ENCODE assay signal across 2 cellular contexts in genomic region chr6:94622784-94623183, GRCh38.
A peak's percentile ranks its signal among the peaks of the same experiment; 100 is the strongest.
TF ChIP-seq lines count a peak whose summit lies in the region.

No MANE protein-coding gene starts in this region.

TF ChIP-seq in HCT116, 20 proteins besides CTCF, POLR2A, EP300 and RAD21 (continued from another document):
- TF ChIP-seq ATF3 (IDR thresholded peaks at IDR 0.05) (no peak), SIN3A (IDR thresholded peaks at IDR 0.05; ENCODE audit: low read depth) (no peak), FOSL1 (IDR thresholded peaks at IDR 0.05; ENCODE audit: low read depth) (no peak), CBX3 (IDR thresholded peaks at IDR 0.05; ENCODE audit: low read depth) (no peak), EZH2phosphoT487 (IDR thresholded peaks at IDR 0.05; ENCODE audit: borderline replicate concordance) (no peak), EGR1 (IDR thresholded peaks at IDR 0.05; ENCODE audit: low read depth) (no peak), POLR2AphosphoS5 (IDR thresholded peaks at IDR 0.05; ENCODE audit: low read depth, low read length) (no peak)
- TF ChIP-seq, protein P1, sequence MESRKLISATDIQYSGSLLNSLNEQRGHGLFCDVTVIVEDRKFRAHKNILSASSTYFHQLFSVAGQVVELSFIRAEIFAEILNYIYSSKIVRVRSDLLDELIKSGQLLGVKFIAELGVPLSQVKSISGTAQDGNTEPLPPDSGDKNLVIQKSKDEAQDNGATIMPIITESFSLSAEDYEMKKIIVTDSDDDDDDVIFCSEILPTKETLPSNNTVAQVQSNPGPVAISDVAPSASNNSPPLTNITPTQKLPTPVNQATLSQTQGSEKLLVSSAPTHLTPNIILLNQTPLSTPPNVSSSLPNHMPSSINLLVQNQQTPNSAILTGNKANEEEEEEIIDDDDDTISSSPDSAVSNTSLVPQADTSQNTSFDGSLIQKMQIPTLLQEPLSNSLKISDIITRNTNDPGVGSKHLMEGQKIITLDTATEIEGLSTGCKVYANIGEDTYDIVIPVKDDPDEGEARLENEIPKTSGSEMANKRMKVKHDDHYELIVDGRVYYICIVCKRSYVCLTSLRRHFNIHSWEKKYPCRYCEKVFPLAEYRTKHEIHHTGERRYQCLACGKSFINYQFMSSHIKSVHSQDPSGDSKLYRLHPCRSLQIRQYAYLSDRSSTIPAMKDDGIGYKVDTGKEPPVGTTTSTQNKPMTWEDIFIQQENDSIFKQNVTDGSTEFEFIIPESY (IDR thresholded peaks at IDR 0.05; ENCODE audit: extremely low read depth, insufficient replicate concordance, low read length) = no peak
- TF ChIP-seq, protein P2, sequence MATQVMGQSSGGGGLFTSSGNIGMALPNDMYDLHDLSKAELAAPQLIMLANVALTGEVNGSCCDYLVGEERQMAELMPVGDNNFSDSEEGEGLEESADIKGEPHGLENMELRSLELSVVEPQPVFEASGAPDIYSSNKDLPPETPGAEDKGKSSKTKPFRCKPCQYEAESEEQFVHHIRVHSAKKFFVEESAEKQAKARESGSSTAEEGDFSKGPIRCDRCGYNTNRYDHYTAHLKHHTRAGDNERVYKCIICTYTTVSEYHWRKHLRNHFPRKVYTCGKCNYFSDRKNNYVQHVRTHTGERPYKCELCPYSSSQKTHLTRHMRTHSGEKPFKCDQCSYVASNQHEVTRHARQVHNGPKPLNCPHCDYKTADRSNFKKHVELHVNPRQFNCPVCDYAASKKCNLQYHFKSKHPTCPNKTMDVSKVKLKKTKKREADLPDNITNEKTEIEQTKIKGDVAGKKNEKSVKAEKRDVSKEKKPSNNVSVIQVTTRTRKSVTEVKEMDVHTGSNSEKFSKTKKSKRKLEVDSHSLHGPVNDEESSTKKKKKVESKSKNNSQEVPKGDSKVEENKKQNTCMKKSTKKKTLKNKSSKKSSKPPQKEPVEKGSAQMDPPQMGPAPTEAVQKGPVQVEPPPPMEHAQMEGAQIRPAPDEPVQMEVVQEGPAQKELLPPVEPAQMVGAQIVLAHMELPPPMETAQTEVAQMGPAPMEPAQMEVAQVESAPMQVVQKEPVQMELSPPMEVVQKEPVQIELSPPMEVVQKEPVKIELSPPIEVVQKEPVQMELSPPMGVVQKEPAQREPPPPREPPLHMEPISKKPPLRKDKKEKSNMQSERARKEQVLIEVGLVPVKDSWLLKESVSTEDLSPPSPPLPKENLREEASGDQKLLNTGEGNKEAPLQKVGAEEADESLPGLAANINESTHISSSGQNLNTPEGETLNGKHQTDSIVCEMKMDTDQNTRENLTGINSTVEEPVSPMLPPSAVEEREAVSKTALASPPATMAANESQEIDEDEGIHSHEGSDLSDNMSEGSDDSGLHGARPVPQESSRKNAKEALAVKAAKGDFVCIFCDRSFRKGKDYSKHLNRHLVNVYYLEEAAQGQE (IDR thresholded peaks at IDR 0.05; ENCODE audit: low read depth) = no peak

TF ChIP-seq in K562, 482 proteins besides CTCF, POLR2A, EP300 and RAD21 (continued from another document):
- TF ChIP-seq ZBTB26 (CRISPR knock-in tag; IDR thresholded peaks at IDR 0.05) (no peak), MAFK (IDR thresholded peaks at IDR 0.05; ENCODE audit: low read length) (peak; percentile 57), NONO (IDR thresholded peaks at IDR 0.05; ENCODE audit: low read depth in 2 of 2, low read length in 1 of 2) (no peak), C11orf30 (IDR thresholded peaks at IDR 0.05; ENCODE audit: low read depth) (0 out of 2 replicates have a peak, but pooled peaks have one; percentile 18), E2F4 (CRISPR knock-in tag; IDR thresholded peaks at IDR 0.05; ENCODE audit: low read depth) (no peak), MAFG (tag; conservative IDR thresholded peaks at IDR 0.05) (peak; percentile 41; the same call in 1 of the 2 replicates), NFATC3 (IDR thresholded peaks at IDR 0.05) (no peak), CXXC5 (CRISPR knock-in tag; IDR thresholded peaks at IDR 0.05) (no peak), MAZ (CRISPR knock-in tag; conservative IDR thresholded peaks at IDR 0.05 in 1 of 2, IDR thresholded peaks at IDR 0.05 in 1 of 2) (no peak), ZNF316 (IDR thresholded peaks at IDR 0.05) (peak; percentile 52; the same call in 1 of the 2 replicates), SMARCA4 (IDR thresholded peaks at IDR 0.05) (no peak), DACH1 (IDR thresholded peaks at IDR 0.05; ENCODE audit: partially characterized antibody) (no peak)
- TF ChIP-seq, protein P3, sequence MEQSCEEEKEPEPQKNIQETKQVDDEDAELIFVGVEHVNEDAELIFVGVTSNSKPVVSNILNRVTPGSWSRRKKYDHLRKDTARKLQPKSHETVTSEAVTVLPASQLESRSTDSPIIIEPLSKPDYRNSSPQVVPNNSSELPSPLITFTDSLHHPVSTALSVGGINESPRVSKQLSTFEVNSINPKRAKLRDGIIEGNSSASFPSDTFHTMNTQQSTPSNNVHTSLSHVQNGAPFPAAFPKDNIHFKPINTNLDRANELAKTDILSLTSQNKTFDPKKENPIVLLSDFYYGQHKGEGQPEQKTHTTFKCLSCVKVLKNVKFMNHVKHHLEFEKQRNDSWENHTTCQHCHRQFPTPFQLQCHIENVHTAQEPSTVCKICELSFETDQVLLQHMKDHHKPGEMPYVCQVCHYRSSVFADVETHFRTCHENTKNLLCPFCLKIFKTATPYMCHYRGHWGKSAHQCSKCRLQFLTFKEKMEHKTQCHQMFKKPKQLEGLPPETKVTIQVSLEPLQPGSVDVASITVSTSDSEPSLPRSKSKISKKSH (CRISPR knock-in tag; IDR thresholded peaks at IDR 0.05) = no peak
TF ChIP-seq in K562: peak in this region for 5.
